18 cellular contexts compared by ENCODE assay signal in genomic region chr15:79743032-79743431, GRCh38.
"Had no signal": no experiment of that assay in that cellular context is flagged by ENCODE, and none has a peak within 500 bp of the region (broad histone marks: within the 10 kb centered on the region; RNA-seq: fewer than 3 reads in every experiment).

No MANE protein-coding gene starts in this region.

- DNase-seq: activated CD4-positive, alpha-beta memory T cell treated with anti-CD3 and anti-CD28 coated beads for 36 hours; activated CD4-positive, alpha-beta T cell treated with anti-CD3 and anti-CD28 coated beads for 4 hours; amygdala; body of pancreas; caudate nucleus; effector memory CD8-positive, alpha-beta T cell; foreskin melanocyte; head of caudate nucleus; kidney; left lung; naive thymus-derived CD4-positive, alpha-beta T cell; stomach; testis had no signal

- H3K4me1 ChIP-seq: body of pancreas, left lung, neural progenitor cell, prostate gland, right atrium auricular region, stomach, testis had no signal

- H3K27me3 ChIP-seq: body of pancreas, left lung, neural progenitor cell, right atrium auricular region, stomach, testis had no signal

- H3K36me3 ChIP-seq: left lung, neural progenitor cell, prostate gland, right atrium auricular region, stomach had no signal

- ATAC-seq: body of pancreas; effector memory CD8-positive, alpha-beta T cell; left lung; naive thymus-derived CD4-positive, alpha-beta T cell; WTC11 had no signal

- FAIRE-seq: kidney, TTC549 had no signal

- H3K9ac ChIP-seq: neural progenitor cell had no signal

- H3K9me3 ChIP-seq: body of pancreas, prostate gland, right atrium auricular region, testis had no signal

- H3K4me3 ChIP-seq: body of pancreas, left lung, neural progenitor cell, prostate gland, right atrium auricular region, stomach, testis had no signal

- H3K27ac ChIP-seq: body of pancreas, left lung, neural progenitor cell, prostate gland, right atrium auricular region, stomach, testis had no signal

- H3K4me2 ChIP-seq: neural progenitor cell had no signal
